In the genomic region with DNA sequence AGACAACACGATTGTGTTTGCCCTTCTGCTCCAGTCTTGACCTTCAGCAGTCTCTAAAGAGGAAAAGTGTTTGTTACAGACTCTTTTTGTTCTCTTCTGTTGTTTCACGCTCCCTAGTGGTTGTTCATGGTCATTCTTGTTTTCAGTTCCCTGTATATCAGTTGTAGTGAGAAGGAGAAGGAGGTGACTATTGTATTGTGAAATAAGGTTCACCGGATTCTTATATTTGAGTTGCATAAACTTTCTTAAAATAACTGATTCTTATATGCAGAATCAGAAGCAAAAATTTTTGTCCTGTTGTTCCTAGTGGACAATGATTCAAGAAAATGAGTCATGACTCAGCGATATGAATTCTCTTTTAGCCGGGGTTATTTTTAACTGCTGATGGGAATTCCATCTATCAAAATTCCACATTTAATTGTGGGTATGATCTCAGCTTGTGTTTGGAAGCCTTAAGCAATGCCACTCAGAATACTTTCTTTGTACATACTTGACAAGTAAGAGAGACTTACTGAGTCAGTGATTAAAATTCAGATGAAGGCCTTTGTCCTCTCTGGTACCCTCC, we compare ENCODE assay signal across 8 cellular contexts.
DNase-seq lines count a peak whose midpoint lies in the region; FAIRE-seq and TF ChIP-seq lines count a peak whose summit lies in the region.

No MANE protein-coding gene starts in this region.

- peaks cover 10% of the 10 kb centered on the region for H3K4me1 ChIP-seq in mesodermal cell (ENCODE audit: control insufficient read depth, insufficient read depth, low read length, poor library complexity, severe bottlenecking)

- FAIRE-seq in endometrium (lab: Jason Lieb, UNC), result peak; percentile 41

- peak; percentile 57 for TF ChIP-seq CTCF in AG09309 (IDR thresholded peaks at IDR 0.05; ENCODE audit: control insufficient read depth, insufficient read depth, low read depth, low read length, missing control alignments)

- H3K36me3 ChIP-seq in mesodermal cell (ENCODE audit: control insufficient read depth, insufficient read depth, low read length), result no peaks in the 10 kb centered on the region

- no peaks in the 10 kb centered on the region for H3K9me3 ChIP-seq in mesodermal cell (ENCODE audit: control insufficient read depth, low read length)

- WGBS in mesodermal cell (ENCODE audit: insufficient coverage in 2 of 2), 2 experiments, result 0% methylated on average over 1 of the region's 5 CpGs; no CpG with 5 or more reads in 1 of the 2 experiments

- H3K27ac ChIP-seq in mesodermal cell (ENCODE audit: low read depth, low read length, severe bottlenecking), result peak overlapping the region; percentile 62

- DNase-seq in AG09309 (ENCODE audit: low read depth) (peak; percentile 94), GOT3 (lab: John Stamatoyannopoulos, UW) (peak; percentile 18), NOMO-1 treated with DMSO at 0.1 percent for 48 hours (lab: John Stamatoyannopoulos, UW; ENCODE audit: unreplicated experiment) (peak; percentile 92), 8988T (no peak)
- no peak for DNase-seq in activated effector memory CD4-positive, alpha-beta T cell treated with Interleukin-2 at 50 U/mL for 16 hours
- DNase-seq in stimulated activated CD4-positive, alpha-beta T cell treated with anti-CD3 and anti-CD28 coated beads, Interleukin-2, amount 100 ng/mL, for 48 hours, result no peak

- H3K4me3 ChIP-seq in AG09309 (ENCODE audit: control insufficient read depth, low read depth, low read length) (no peak overlapping the region), mesodermal cell (ENCODE audit: extremely low read depth, insufficient read depth, low read length, poor library complexity, severe bottlenecking) (no peak overlapping the region)

Comparison
In these comparisons a context has a peak if more than half of its experiments do, and no peak if none do; other contexts are left out.
1. DNase-seq: peak in AG09309 (single experiment), GOT3 (single experiment) and NOMO-1 treated with DMSO at 0.1 percent for 48 hours (single experiment); none in 8988T (single experiment), activated effector memory CD4-positive, alpha-beta T cell treated with Interleukin-2 at 50 U/mL for 16 hours (single experiment) and stimulated activated CD4-positive, alpha-beta T cell treated with anti-CD3 and anti-CD28 coated beads, Interleukin-2, amount 100 ng/mL, for 48 hours (0 of 2).